1 cellular context compared by ENCODE assay signal in the genomic region with DNA sequence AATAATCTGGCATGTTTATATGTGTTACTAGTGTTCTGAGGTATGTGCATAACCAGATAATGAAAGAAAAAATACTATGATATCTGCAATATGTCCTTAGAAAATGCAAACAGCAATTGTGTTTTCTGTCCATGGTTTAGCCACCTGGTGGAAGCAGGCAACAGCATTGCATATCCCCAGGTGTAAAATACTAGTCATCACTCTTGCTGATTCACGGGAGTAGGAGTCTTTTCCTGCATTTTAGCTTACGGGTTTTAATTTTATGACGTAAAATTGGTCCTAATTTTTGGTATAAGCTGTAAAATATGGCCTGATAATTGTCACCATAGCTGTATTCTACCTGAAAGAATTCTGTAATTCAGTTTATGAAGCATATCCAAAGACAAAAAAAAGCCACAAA.
A peak's percentile ranks its signal among the peaks of the same experiment; 100 is the strongest.
TF ChIP-seq lines count a peak whose summit lies in the region.

No MANE protein-coding gene starts in this region.

TF ChIP-seq in HepG2, 621 proteins besides CTCF, POLR2A, EP300 and RAD21:
- TF ChIP-seq ZNF160 (CRISPR knock-in tag; IDR thresholded peaks at IDR 0.05) (peak; percentile 83; the same call in 1 of the 2 replicates), BCL6 (CRISPR knock-in tag; IDR thresholded peaks at IDR 0.05) (no peak), NR2F6 (IDR thresholded peaks at IDR 0.05) (no peak), NR2F6 (CRISPR knock-in tag; IDR thresholded peaks at IDR 0.05) (no peak), CREB1 (IDR thresholded peaks at IDR 0.05) (peak; percentile 66), CREB1 (CRISPR knock-in tag; IDR thresholded peaks at IDR 0.05) (no peak), POLR2AphosphoS2 (IDR thresholded peaks at IDR 0.05; ENCODE audit: low read depth, low read length) (no peak)
- TF ChIP-seq, protein P1, sequence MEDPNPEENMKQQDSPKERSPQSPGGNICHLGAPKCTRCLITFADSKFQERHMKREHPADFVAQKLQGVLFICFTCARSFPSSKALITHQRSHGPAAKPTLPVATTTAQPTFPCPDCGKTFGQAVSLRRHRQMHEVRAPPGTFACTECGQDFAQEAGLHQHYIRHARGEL (CRISPR knock-in tag; IDR thresholded peaks at IDR 0.05): no peak
TF ChIP-seq in HepG2: peak in this region for 2.
